In genomic region chr17:81685108-81685507, GRCh38 we compare ENCODE assay signal across 8 cellular contexts. TPM values are rescaled to one million over a fixed set of nuclear protein-coding genes. Genes with fewer than 3 reads are reported as not detected.
DNase-seq lines count a peak whose midpoint lies in the region; ATAC-seq and TF ChIP-seq lines count a peak whose summit lies in the region.

No MANE protein-coding gene starts in this region.

- TF ChIP-seq CTCF in GM12864 (IDR thresholded peaks at IDR 0.05; ENCODE audit: low read depth, low read length, missing control alignments) (no peak), Peyer's patch (IDR thresholded peaks at IDR 0.05) (no peak)

- DNase-seq in GM12864 (ENCODE audit: low read depth) (no peak), Peyer's patch (no peak), NCI-H187 (lab: John Stamatoyannopoulos, UW) (no peak), H4 (ENCODE audit: low spot score) (no peak)
- DNase-seq in central memory CD8-positive, alpha-beta T cell (ENCODE audit: low spot score in 2 of 2): no peak
- no peak for DNase-seq in natural killer cell treated with Interleukin-12 subunit alpha and Interleukin-12 subunit beta and Interleukin-15 and Interleukin-18, amount 100 ng/mL, for 72 hours (ENCODE audit: low spot score)

- H3K4me1 ChIP-seq in Peyer's patch: peaks cover 0 to 26% (median 20%) of the 10 kb centered on the region in 4 donors

- H3K27ac ChIP-seq in Peyer's patch: no peak overlapping the region

- peak overlapping the region; percentile 66 for H3K4me3 ChIP-seq in GM12864 (ENCODE audit: low read depth, low read length)
- peak overlapping the region; percentile 90 to 99 (median 97) for H3K4me3 ChIP-seq in Peyer's patch

- no peak for TF ChIP-seq POLR2A in Peyer's patch (IDR thresholded peaks at IDR 0.05)

- H3K36me3 ChIP-seq in Peyer's patch: peaks cover 0 to 53% (median 0%) of the 10 kb centered on the region in 3 donors

- H3K27me3 Mint-ChIP-seq in central memory CD8-positive, alpha-beta T cell: no peaks in the 10 kb centered on the region
- no peaks in the 10 kb centered on the region for H3K27me3 Mint-ChIP-seq in natural killer cell treated with Interleukin-12 subunit alpha and Interleukin-12 subunit beta and Interleukin-15 and Interleukin-18, amount 100 ng/mL, for 72 hours

- H3K9me3 Mint-ChIP-seq in central memory CD8-positive, alpha-beta T cell: no peaks in the 10 kb centered on the region
- H3K9me3 Mint-ChIP-seq in natural killer cell treated with Interleukin-12 subunit alpha and Interleukin-12 subunit beta and Interleukin-15 and Interleukin-18, amount 100 ng/mL, for 72 hours: no peaks in the 10 kb centered on the region

- no peaks in the 10 kb centered on the region for H3K9me3 ChIP-seq in Peyer's patch

- H3K27ac Mint-ChIP-seq in central memory CD8-positive, alpha-beta T cell (ENCODE audit: low read depth): peak overlapping the region; percentile 67
- peak overlapping the region; percentile 86 to 88 for H3K27ac Mint-ChIP-seq in natural killer cell treated with Interleukin-12 subunit alpha and Interleukin-12 subunit beta and Interleukin-15 and Interleukin-18, amount 100 ng/mL, for 72 hours

- ATAC-seq in central memory CD8-positive, alpha-beta T cell (replicated peaks; ENCODE audit: extremely low read depth, poor library complexity, severe bottlenecking): no peak
- ATAC-seq in natural killer cell treated with Interleukin-12 subunit alpha and Interleukin-12 subunit beta and Interleukin-15 and Interleukin-18, amount 100 ng/mL, for 72 hours: no peak
- ATAC-seq in GM21786 (IDR thresholded peaks at IDR 0.05; ENCODE audit: unreplicated experiment): no peak
- no peak for ATAC-seq in GM18519 (IDR thresholded peaks at IDR 0.05; ENCODE audit: low FRiP score, unreplicated experiment)

- peaks cover 53% of the 10 kb centered on the region for H3K4me1 Mint-ChIP-seq in central memory CD8-positive, alpha-beta T cell
- peaks cover 34 to 48% of the 10 kb centered on the region in 2 donors for H3K4me1 Mint-ChIP-seq in natural killer cell treated with Interleukin-12 subunit alpha and Interleukin-12 subunit beta and Interleukin-15 and Interleukin-18, amount 100 ng/mL, for 72 hours (ENCODE audit: low read depth in 2 of 2)

- peak overlapping the region; percentile 94 for H3K4me3 Mint-ChIP-seq in central memory CD8-positive, alpha-beta T cell
- H3K4me3 Mint-ChIP-seq in natural killer cell treated with Interleukin-12 subunit alpha and Interleukin-12 subunit beta and Interleukin-15 and Interleukin-18, amount 100 ng/mL, for 72 hours: peak overlapping the region; percentile 91

- no peaks in the 10 kb centered on the region for H3K27me3 ChIP-seq in Peyer's patch

- peaks cover 29% of the 10 kb centered on the region for H3K36me3 Mint-ChIP-seq in central memory CD8-positive, alpha-beta T cell (ENCODE audit: insufficient read depth)
- H3K36me3 Mint-ChIP-seq in natural killer cell treated with Interleukin-12 subunit alpha and Interleukin-12 subunit beta and Interleukin-15 and Interleukin-18, amount 100 ng/mL, for 72 hours: no peaks in the 10 kb centered on the region

RNA-seq across cellular contexts. Expression of gene HGS, which starts 1.3 kb away (rescaled TPM):
- 100 to 1,000 TPM; 118 to 186 (median 171) TPM for total RNA-seq in Peyer's patch
- 100 to 1,000 TPM; 140 to 220 TPM for total RNA-seq in natural killer cell treated with Interleukin-12 subunit alpha and Interleukin-12 subunit beta and Interleukin-15 and Interleukin-18, amount 100 ng/mL, for 72 hours
- total RNA-seq in H4 (2014; rRNA removed; shearing (Covaris generic)): 26.6 and 38.3 TPM in 2 replicates

RNA-seq across cellular contexts. Expression of gene ARL16, which starts 1.5 kb away (rescaled TPM):
- 10 to 100 TPM; 33.5 to 45.4 (median 43.4) TPM for total RNA-seq in Peyer's patch
- 10 to 100 TPM; 35.5 to 54.7 TPM for total RNA-seq in natural killer cell treated with Interleukin-12 subunit alpha and Interleukin-12 subunit beta and Interleukin-15 and Interleukin-18, amount 100 ng/mL, for 72 hours
- total RNA-seq in H4 (2014; rRNA removed; shearing (Covaris generic)): 31.1 and 47.5 TPM in 2 replicates

RNA-seq across cellular contexts. Expression of gene MRPL12, which starts 18.1 kb away (rescaled TPM):
- 10 to 100 TPM; 65.6 to 99.9 (median 76.4) TPM for total RNA-seq in Peyer's patch
- total RNA-seq in natural killer cell treated with Interleukin-12 subunit alpha and Interleukin-12 subunit beta and Interleukin-15 and Interleukin-18, amount 100 ng/mL, for 72 hours: 100 to 1,000 TPM in 1 of 2 donors, 10 to 100 TPM in 1; 98.7 to 226 TPM
- total RNA-seq in H4 (2014; rRNA removed; shearing (Covaris generic)): 16.9 and 21.9 TPM in 2 replicates

RNA-seq across cellular contexts. Expression of gene CCDC137, which starts 18.6 kb away (rescaled TPM):
- total RNA-seq in Peyer's patch: 10 to 100 TPM; 13.9 to 27.2 (median 17.0) TPM
- 10 to 100 TPM; 38.0 to 90.1 TPM for total RNA-seq in natural killer cell treated with Interleukin-12 subunit alpha and Interleukin-12 subunit beta and Interleukin-15 and Interleukin-18, amount 100 ng/mL, for 72 hours
- total RNA-seq in H4 (2014; rRNA removed; shearing (Covaris generic)): 10.7 and 16.7 TPM in 2 replicates

RNA-seq across cellular contexts. Expression of gene OXLD1, which starts 18.7 kb away (rescaled TPM):
- 10 to 100 TPM in 3 of 4 donors, 1 to 10 TPM in 1; 1.7 to 55.4 (median 41.9) TPM for total RNA-seq in Peyer's patch
- total RNA-seq in natural killer cell treated with Interleukin-12 subunit alpha and Interleukin-12 subunit beta and Interleukin-15 and Interleukin-18, amount 100 ng/mL, for 72 hours: 10 to 100 TPM; 35.2 to 45.6 TPM
- total RNA-seq in H4 (2014; rRNA removed; shearing (Covaris generic)): 36.3 and 47.4 TPM in 2 replicates
